ENCODE assay signal across 8 cellular contexts in the genomic region with DNA sequence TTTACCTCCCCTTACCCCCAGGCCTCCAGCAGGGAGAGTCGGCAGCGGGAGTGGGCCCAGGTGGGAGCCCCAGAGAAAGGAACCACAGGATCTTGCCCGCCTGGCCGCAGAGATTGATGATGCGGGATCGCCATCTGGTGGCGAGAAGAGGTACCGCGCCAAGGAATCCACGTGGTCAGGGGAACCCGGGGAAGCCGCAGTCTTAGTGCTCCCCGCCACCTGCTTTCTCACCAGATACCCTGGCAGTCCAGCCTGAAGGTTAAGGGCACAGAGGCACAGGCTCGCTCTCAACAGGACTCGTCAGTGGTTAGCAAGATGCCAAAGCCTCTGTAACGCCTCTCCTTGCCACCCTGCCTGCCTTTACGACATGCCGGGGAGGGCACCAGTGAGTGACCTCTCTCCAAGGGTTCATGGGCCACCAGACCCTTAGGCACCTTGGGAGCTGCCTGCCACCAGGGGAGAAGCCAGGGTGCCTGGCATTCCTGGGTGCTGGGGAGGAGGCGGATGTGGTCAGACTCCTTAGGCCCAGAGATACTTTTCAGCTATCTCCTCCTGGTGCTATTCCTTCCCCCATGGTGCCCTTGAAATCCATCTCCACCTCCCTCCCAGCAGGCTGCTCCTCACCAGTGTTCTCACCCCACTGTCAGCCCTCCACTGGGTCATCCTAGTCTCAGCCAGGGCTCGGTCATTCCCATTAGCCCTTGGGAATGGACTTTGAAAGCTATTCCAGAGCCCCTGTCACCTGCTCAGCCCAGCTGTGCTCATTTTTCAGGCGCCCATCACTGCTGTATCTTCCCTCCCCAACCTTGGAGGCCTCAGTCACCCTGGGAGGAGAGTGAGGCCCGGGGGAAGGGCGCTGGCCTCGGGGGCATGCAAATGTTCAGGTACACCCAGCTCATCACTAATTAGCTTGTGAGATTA. TPM values are rescaled to one million over a fixed set of nuclear protein-coding genes. Genes with fewer than 3 reads are reported as not detected.
DNase-seq lines count a peak whose midpoint lies in the region; ATAC-seq and TF ChIP-seq lines count a peak whose summit lies in the region.

No MANE protein-coding gene starts in this region.

- H3K4me1 ChIP-seq in BE2C (peaks cover 5% of the 10 kb centered on the region; the same call in 1 of the 2 replicates), hepatocyte (ENCODE audit: insufficient read depth) (peaks cover 8% of the 10 kb centered on the region), skeletal muscle tissue (ENCODE audit: control insufficient read depth in 3 of 3, insufficient read depth in 3 of 3, low read length in 3 of 3) (peaks cover 10 to 17% (median 16%) of the 10 kb centered on the region in 3 donors)

- no peaks in the 10 kb centered on the region for H3K9me2 ChIP-seq in hepatocyte (replicated peaks; ENCODE audit: insufficient read depth)

- WGBS in hepatocyte (ENCODE audit: low lambda C conversion rate, missing lambda C conversion rate) = 30% methylated on average over 24 of the region's 24 CpGs

- peak; percentile 86 for TF ChIP-seq CTCF in BE2C (IDR thresholded peaks at IDR 0.05; ENCODE audit: low read depth, low read length)
- peak; percentile 86 for TF ChIP-seq CTCF in hepatocyte (IDR thresholded peaks at IDR 0.05; ENCODE audit: poor library complexity)

- H3K9ac ChIP-seq in skeletal muscle tissue (ENCODE audit: low read depth in 1 of 3, low read length in 3 of 3) = peak overlapping the region in 2 of 3 donors; percentile 33 to 50

- H3K27ac ChIP-seq in hepatocyte (no peak overlapping the region), skeletal muscle tissue (ENCODE audit: low read depth, low read length) (no peak overlapping the region)

- peak overlapping the region; percentile 54 for H3K4me2 ChIP-seq in hepatocyte

- peak; percentile 69 for ATAC-seq in GM19455 (IDR thresholded peaks at IDR 0.05; ENCODE audit: unreplicated experiment)
- no peak for ATAC-seq in GM18870 (IDR thresholded peaks at IDR 0.05; ENCODE audit: unreplicated experiment)

- H3K9me3 ChIP-seq in BE2C (no peaks in the 10 kb centered on the region), hepatocyte (ENCODE audit: low read depth) (no peaks in the 10 kb centered on the region), skeletal muscle tissue (ENCODE audit: control insufficient read depth in 3 of 3, low read length in 3 of 3) (no peaks in the 10 kb centered on the region)

- no peaks in the 10 kb centered on the region for H4K20me1 ChIP-seq in hepatocyte (ENCODE audit: insufficient read depth, poor library complexity, severe bottlenecking)

- H3K4me3 ChIP-seq in BE2C (ENCODE audit: low read depth, low read length) (no peak overlapping the region), hepatocyte (no peak overlapping the region), skeletal muscle tissue (ENCODE audit: low read length in 3 of 3) (peak overlapping the region in 1 of 3 donors; percentile 54)

- H2AFZ ChIP-seq in hepatocyte = no peak overlapping the region

- H3K79me2 ChIP-seq in hepatocyte = no peaks in the 10 kb centered on the region

- H3K27me3 ChIP-seq in BE2C (no peaks in the 10 kb centered on the region), hepatocyte (peaks cover 4% of the 10 kb centered on the region), skeletal muscle tissue (ENCODE audit: control insufficient read depth in 3 of 3, insufficient read depth in 3 of 3, low read length in 3 of 3) (peaks cover 0 to 9% (median 2%) of the 10 kb centered on the region in 3 donors)

- H3K36me3 ChIP-seq in BE2C = no peaks in the 10 kb centered on the region
- no peaks in the 10 kb centered on the region for H3K36me3 ChIP-seq in hepatocyte (replicated peaks; ENCODE audit: insufficient read depth, low read depth)
- no peaks in the 10 kb centered on the region for H3K36me3 ChIP-seq in skeletal muscle tissue (ENCODE audit: control insufficient read depth in 3 of 3, insufficient read depth in 3 of 3, low read length in 3 of 3)

- peak; percentile 81 for DNase-seq in BE2C
- DNase-seq in NCI-H1694 treated with DMSO at 0.1 percent for 48 hours (lab: John Stamatoyannopoulos, UW) = peak; percentile 49
- DNase-seq in T1000 (lab: John Stamatoyannopoulos, UW) = peak; percentile 73
- DNase-seq in amygdala (lab: John Stamatoyannopoulos, UW) = peak in 52 of 56 donors; percentile 29 to 90 (median 68)
- peak; percentile 85 for DNase-seq in hepatocyte (ENCODE audit: low spot score)

RNA-seq across cellular contexts. Expression of gene RHBDF2, which starts 5.4 kb away (rescaled TPM):
- polyA plus RNA-seq in BE2C (2012; ENCODE audit: insufficient read depth, insufficient read length, low read depth) = 4.0 TPM
- total RNA-seq in hepatocyte (4.9 and 5.5 TPM in 2 replicates), skeletal muscle tissue (3.7 TPM)
- 11.0 and 11.7 TPM in 2 replicates for polyA plus RNA-seq in hepatocyte

RNA-seq across cellular contexts. Expression of gene CYGB, which starts 30.8 kb away (rescaled TPM):
- polyA plus RNA-seq in BE2C (2012; ENCODE audit: insufficient read depth, insufficient read length, low read depth) = 160 TPM
- total RNA-seq in hepatocyte (7.8 and 15.5 TPM in 2 replicates), skeletal muscle tissue (8.9 TPM)
- 13.8 and 19.2 TPM in 2 replicates for polyA plus RNA-seq in hepatocyte

RNA-seq across cellular contexts. Expression of gene PRCD, which starts 33.2 kb away (rescaled TPM):
- 44.2 TPM for polyA plus RNA-seq in BE2C (2012; ENCODE audit: insufficient read depth, insufficient read length, low read depth)
- total RNA-seq in hepatocyte = 2.0 and 2.7 TPM in 2 replicates
- 10.2 and 11.6 TPM in 2 replicates for polyA plus RNA-seq in hepatocyte
- total RNA-seq in skeletal muscle tissue = 0.52 TPM

RNA-seq across cellular contexts. Expression of gene AANAT, which starts 39.3 kb away (rescaled TPM):
- 0.49 TPM for polyA plus RNA-seq in BE2C (2012; ENCODE audit: insufficient read depth, insufficient read length, low read depth)
- total RNA-seq in hepatocyte (0.84 TPM in 1 of 2 replicates, not detected in the other), skeletal muscle tissue (not detected)
- polyA plus RNA-seq in hepatocyte = 0.92 TPM in 1 of 2 replicates, not detected in the other

RNA-seq across cellular contexts. Expression of gene UBE2O, which starts 53.7 kb away (rescaled TPM):
- polyA plus RNA-seq in BE2C (2012; ENCODE audit: insufficient read depth, insufficient read length, low read depth) = 117 TPM
- 14.6 and 15.2 TPM in 2 replicates for total RNA-seq in hepatocyte
- 9.7 and 12.5 TPM in 2 replicates for polyA plus RNA-seq in hepatocyte
- 20.9 TPM for total RNA-seq in skeletal muscle tissue
